Comparison of ENCODE assay signal across 27 cellular contexts in genomic region chrX:149712831-149713230, GRCh38. TPM values are rescaled to one million over a fixed set of nuclear protein-coding genes. Genes with fewer than 3 reads are reported as not detected.
"Had no signal": no experiment of that assay in that cellular context is flagged by ENCODE, and none has a peak within 500 bp of the region (broad histone marks: within the 10 kb centered on the region; RNA-seq: fewer than 3 reads in every experiment).

No MANE protein-coding gene starts in this region.

- H3K4me1 ChIP-seq: stomach, suprapubic skin, testis, thyroid gland, tibial artery, tibial nerve, transverse colon, upper lobe of left lung, upper lobe of right lung, uterus, vagina had no signal

- H3K27ac ChIP-seq: stomach, suprapubic skin, testis, thoracic aorta, thyroid gland, tibial artery, tibial nerve, transverse colon, upper lobe of left lung, upper lobe of right lung, uterus, vagina had no signal

- H3K9me3 ChIP-seq: stomach, suprapubic skin, testis, thoracic aorta, thyroid gland, tibial artery, tibial nerve, transverse colon, upper lobe of left lung, upper lobe of right lung, uterus, vagina had no signal

- H3K27me3 ChIP-seq: suprapubic skin, testis, thyroid gland, tibial artery, tibial nerve, transverse colon, upper lobe of left lung, upper lobe of right lung, uterus, vagina had no signal

- H3K4me3 ChIP-seq: stomach, suprapubic skin, testis, thoracic aorta, thyroid gland, tibial artery, tibial nerve, transverse colon, upper lobe of left lung, upper lobe of right lung, uterus, vagina had no signal

- H3K36me3 ChIP-seq: stomach, suprapubic skin, thoracic aorta, thyroid gland, tibial artery, tibial nerve, transverse colon, upper lobe of left lung, upper lobe of right lung, uterus, vagina had no signal

- DNase-seq: stimulated activated CD4-positive, alpha-beta T cell treated with anti-CD3 and anti-CD28 coated beads, Interleukin-2, amount 100 ng/mL, for 48 hours; stimulated activated CD4-positive, alpha-beta T cell treated with anti-CD3 and anti-CD28 coated beads, Interleukin-4, amount 100 ng/mL, for 1 hour; stimulated activated CD4-positive, alpha-beta T cell treated with anti-CD3 and anti-CD28 coated beads, Interleukin-4, amount 100 ng/mL, for 24 hours; stimulated activated CD4-positive, alpha-beta T cell treated with anti-CD3 and anti-CD28 coated beads, Interleukin-4, amount 100 ng/mL, for 4 hours; stimulated activated CD8-positive, alpha-beta memory T cell treated with anti-CD3 and anti-CD28 coated beads, Interleukin-4, amount 100 ng/mL, for 48 hours; stimulated activated naive B cell treated with anti-CD40 and anti-IgM and Interleukin-4, amounts not matched to agents 10 μg/mL and 1 μg/mL and 100 μg/mL, for 72 hours; stimulated activated naive CD4-positive, alpha-beta T cell; stimulated activated naive CD4-positive, alpha-beta T cell treated with Interleukin-2 at 50 U/mL for 16 hours; stimulated activated naive CD8-positive, alpha-beta T cell treated with anti-CD3 and anti-CD28 coated beads, Interleukin-15, amount 100 ng/mL, for 72 hours; stimulated activated naive CD8-positive, alpha-beta T cell treated with anti-CD3 and anti-CD28 coated beads, Interleukin-15, Interleukin-2, amounts not matched to agents 100 U/mL and 50 U/mL, for 24 hours; stomach; substantia nigra; testis; thyroid gland; tibial artery; transverse colon; trophoblast cell; upper lobe of right lung; uterus had no signal

RNA-seq across cellular contexts. Expression of gene MAGEA11, which starts 1.0 kb away (rescaled TPM):
- total RNA-seq: stomach, subcutaneous adipose tissue, temporal lobe, thoracic aorta, thyroid gland, tibial nerve, transverse colon, upper lobe of left lung, upper lobe of right lung, urinary bladder, uterus, vagina had no signal
